In the genomic region with DNA sequence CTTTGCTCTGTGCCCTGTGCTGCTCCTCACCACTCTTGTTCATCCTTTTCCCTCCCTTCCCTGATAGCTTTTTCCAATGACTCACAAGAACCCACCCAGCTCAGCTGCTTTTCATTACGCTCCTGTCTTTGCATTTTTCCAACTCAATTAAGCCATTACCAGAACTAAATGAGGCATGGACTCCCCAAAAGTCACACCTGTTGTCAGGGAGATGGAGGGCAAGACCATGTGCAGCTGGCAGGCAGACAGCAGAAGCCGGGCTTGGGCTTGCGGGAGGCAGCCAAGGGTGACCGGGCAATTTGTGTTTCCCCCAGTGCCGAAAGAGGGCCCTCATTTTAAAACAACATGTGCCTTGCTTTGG, we compare ENCODE assay signal across 15 cellular contexts.
DNase-seq lines count a peak whose midpoint lies in the region; ATAC-seq and TF ChIP-seq lines count a peak whose summit lies in the region.
"Had no signal": no experiment of that assay in that cellular context is flagged by ENCODE, and none has a peak within 500 bp of the region (broad histone marks: within the 10 kb centered on the region; RNA-seq: fewer than 3 reads in every experiment).

No MANE protein-coding gene starts in this region.

- DNase-seq in GM12865 (ENCODE audit: low read depth) (peak; percentile 67), memory B cell (ENCODE audit: low spot score in 2 of 2) (peak; percentile 42 to 44), neuronal stem cell (ENCODE audit: low spot score) (no peak), esophagus muscularis mucosa (ENCODE audit: extremely low spot score) (no peak)
- no peak for DNase-seq in activated effector memory CD4-positive, alpha-beta T cell treated with Interleukin-2 at 50 U/mL for 16 hours
- DNase-seq: activated CD4-positive, alpha-beta T cell treated with anti-CD3 and anti-CD28 coated beads for 1 hour; CD8-positive, alpha-beta memory T cell; Karpas-422 had no signal

- H3K27ac ChIP-seq in OCI-LY1 (ENCODE audit: low read depth, low read length, poor library complexity, severe bottlenecking) (peak overlapping the region; percentile 85), neuronal stem cell (replicated peaks; ENCODE audit: low read length) (no peak overlapping the region), esophagus muscularis mucosa (replicated peaks in 1 of 4) (peak overlapping the region in 1 of 4 donors; percentile 26)
- H3K27ac ChIP-seq: cardiac muscle cell, epithelial cell of prostate, vagina had no signal

- no peak overlapping the region for H3K18ac ChIP-seq in neuronal stem cell (ENCODE audit: low read length)

- no peaks in the 10 kb centered on the region for H4K20me1 ChIP-seq in OCI-LY1 (ENCODE audit: insufficient read depth, low read length)

- no peak overlapping the region for H3K14ac ChIP-seq in neuronal stem cell (ENCODE audit: low read length)

- no peak overlapping the region for H2BK5ac ChIP-seq in neuronal stem cell (ENCODE audit: low read length)

- H3K36me3 Mint-ChIP-seq in memory B cell = no peaks in the 10 kb centered on the region
- H3K36me3 Mint-ChIP-seq: CD8-positive, alpha-beta memory T cell had no signal

- H3K27me3 ChIP-seq in OCI-LY1 (ENCODE audit: insufficient read depth, low read length) (no peaks in the 10 kb centered on the region), neuronal stem cell (ENCODE audit: control insufficient read depth in 3 of 3, insufficient read depth in 3 of 3, low read depth in 1 of 3, low read length in 3 of 3) (peaks cover 0 to 3% (median 0%) of the 10 kb centered on the region in 3 experiments), esophagus muscularis mucosa (no peaks in the 10 kb centered on the region)
- H3K27me3 ChIP-seq: vagina had no signal

- peak overlapping the region; percentile 27; the same call in 1 of the 2 replicates for H3K9ac ChIP-seq in OCI-LY1 (ENCODE audit: low read length)
- H3K9ac ChIP-seq in neuronal stem cell (ENCODE audit: low read depth, low read length, poor library complexity) = no peak overlapping the region

- H2AK5ac ChIP-seq in neuronal stem cell (ENCODE audit: low read depth, low read length) = no peak overlapping the region

- no peaks in the 10 kb centered on the region for H3K79me1 ChIP-seq in neuronal stem cell (ENCODE audit: low read depth, low read length)

- H4K91ac ChIP-seq in neuronal stem cell (ENCODE audit: low read depth, low read length, poor library complexity) = no peak overlapping the region

- H3K4me3 ChIP-seq in GM12865 (ENCODE audit: low read depth, low read length) (no peak overlapping the region), OCI-LY1 (ENCODE audit: low read depth, low read length, poor library complexity, severe bottlenecking) (peak overlapping the region; percentile 22), neuronal stem cell (ENCODE audit: low read length in 2 of 2) (no peak overlapping the region), esophagus muscularis mucosa (no peak overlapping the region)
- H3K4me3 ChIP-seq: cardiac muscle cell, skin epidermis, vagina had no signal

- no peak overlapping the region for H4K8ac ChIP-seq in neuronal stem cell (ENCODE audit: low read depth, low read length)

- no peaks in the 10 kb centered on the region for H3K79me2 ChIP-seq in OCI-LY1 (ENCODE audit: insufficient read depth, low read length)

- TF ChIP-seq EP300 in esophagus muscularis mucosa (IDR thresholded peaks at IDR 0.05) = no peak

- peaks cover 25% of the 10 kb centered on the region for H3K4me1 Mint-ChIP-seq in memory B cell

- peak overlapping the region; percentile 35 for H3K4me3 Mint-ChIP-seq in memory B cell
- H3K4me3 Mint-ChIP-seq: CD8-positive, alpha-beta memory T cell had no signal

- no peak overlapping the region for H3K23ac ChIP-seq in neuronal stem cell (ENCODE audit: low read depth, low read length, poor library complexity)

- no peaks in the 10 kb centered on the region for H3K9me3 Mint-ChIP-seq in memory B cell
- H3K9me3 Mint-ChIP-seq: CD8-positive, alpha-beta memory T cell had no signal

- no peaks in the 10 kb centered on the region for H3F3A ChIP-seq in OCI-LY1 (ENCODE audit: insufficient read depth, low read length)

- H3K27me3 Mint-ChIP-seq in memory B cell = no peaks in the 10 kb centered on the region

- no peaks in the 10 kb centered on the region for H3K9me3 ChIP-seq in OCI-LY1 (ENCODE audit: low read length)
- H3K9me3 ChIP-seq in neuronal stem cell (replicated peaks in 1 of 2; ENCODE audit: control insufficient read depth in 2 of 2, insufficient read depth in 1 of 2, low read depth in 1 of 2, low read length in 2 of 2) = no peaks in the 10 kb centered on the region
- H3K9me3 ChIP-seq in esophagus muscularis mucosa = no peaks in the 10 kb centered on the region
- H3K9me3 ChIP-seq: vagina had no signal

- H3K27ac Mint-ChIP-seq in memory B cell = peak overlapping the region; percentile 73

- peak; percentile 59 for ATAC-seq in HG02642 (IDR thresholded peaks at IDR 0.05; ENCODE audit: poor library complexity, unreplicated experiment)
- ATAC-seq in memory B cell (ENCODE audit: low read depth) = peak; percentile 94
- ATAC-seq in GM21576 (IDR thresholded peaks at IDR 0.05; ENCODE audit: unreplicated experiment) = no peak

- H2AFZ ChIP-seq in OCI-LY1 (ENCODE audit: low read length) (no peak overlapping the region), neuronal stem cell (ENCODE audit: low read length) (no peak overlapping the region)

- intact Hi-C loops in esophagus muscularis mucosa (cut with DNase I) = loop anchor here (10.0 kb wide), 1 partner anchor 1583 kb away; no protein-coding TSS in a partner anchor

- no peak overlapping the region for H2BK120ac ChIP-seq in neuronal stem cell (ENCODE audit: low read depth, low read length)

- TF ChIP-seq POLR2A in esophagus muscularis mucosa (IDR thresholded peaks at IDR 0.05; ENCODE audit: low read depth) = no peak

- no peak overlapping the region for H2BK12ac ChIP-seq in neuronal stem cell (ENCODE audit: low read length)

- no peak overlapping the region for H3K4ac ChIP-seq in neuronal stem cell (ENCODE audit: low read length)

- H3K36me3 ChIP-seq in OCI-LY1 (ENCODE audit: insufficient read depth, low read length) (no peaks in the 10 kb centered on the region), neuronal stem cell (replicated peaks in 1 of 2; ENCODE audit: control insufficient read depth in 2 of 2, insufficient read depth in 2 of 2, low read length in 2 of 2) (no peaks in the 10 kb centered on the region), esophagus muscularis mucosa (no peaks in the 10 kb centered on the region)
- H3K36me3 ChIP-seq: cardiac muscle cell, vagina had no signal

- peaks cover 39% of the 10 kb centered on the region for H3K4me1 ChIP-seq in OCI-LY1 (ENCODE audit: insufficient read depth, low read length, severe bottlenecking)
- no peaks in the 10 kb centered on the region for H3K4me1 ChIP-seq in neuronal stem cell (ENCODE audit: control insufficient read depth in 2 of 2, insufficient read depth in 1 of 2, low read depth in 1 of 2, low read length in 2 of 2)
- H3K4me1 ChIP-seq in esophagus muscularis mucosa = no peaks in the 10 kb centered on the region
- H3K4me1 ChIP-seq: vagina had no signal

- no CpG with 5 or more reads among the region's 5 CpGs for WGBS in neuronal stem cell (ENCODE audit: extremely low coverage in 2 of 2, insufficient read length in 2 of 2, insufficient replicate concordance in 1 of 2), 2 donors
- 86% methylated on average over 5 of the region's 5 CpGs for WGBS in esophagus muscularis mucosa

- no peaks in the 10 kb centered on the region for H3K9me2 ChIP-seq in OCI-LY1 (ENCODE audit: low read depth, low read length)

- H3K4me2 ChIP-seq in OCI-LY1 (ENCODE audit: low read length) (peak overlapping the region; percentile 51), neuronal stem cell (ENCODE audit: insufficient read depth, low read length, poor library complexity, severe bottlenecking) (no peak overlapping the region)

- no peak overlapping the region for H2BK15ac ChIP-seq in neuronal stem cell (ENCODE audit: low read length)

- TF ChIP-seq CTCF in GM12865 (IDR thresholded peaks at IDR 0.05; ENCODE audit: insufficient read depth, low read depth, low read length, missing control alignments) = no peak
- peak; percentile 17; the same call in 1 of the 2 replicates for TF ChIP-seq CTCF in OCI-LY1 (IDR thresholded peaks at IDR 0.05; ENCODE audit: low read length)
- no peak for TF ChIP-seq CTCF in esophagus muscularis mucosa (IDR thresholded peaks at IDR 0.05)

Comparison
In these comparisons a context has a peak if more than half of its experiments do, and no peak if none do; other contexts are left out.
1. DNase-seq: peak in GM12865 (single experiment) and memory B cell (2 of 2); none in neuronal stem cell (single experiment), esophagus muscularis mucosa (single experiment) and activated effector memory CD4-positive, alpha-beta T cell treated with Interleukin-2 at 50 U/mL for 16 hours (single experiment).